In genomic region chr20:45083127-45083526, GRCh38 we compare ENCODE assay signal across 1 cellular context.
A peak's percentile ranks its signal among the peaks of the same experiment; 100 is the strongest.
TF ChIP-seq lines count a peak whose summit lies in the region.

No MANE protein-coding gene starts in this region.

TF ChIP-seq in endothelial cell of umbilical vein, 7 proteins besides CTCF, POLR2A, EP300 and RAD21:
- TF ChIP-seq POLR2AphosphoS5 (IDR thresholded peaks at IDR 0.05; ENCODE audit: insufficient read depth, low read depth, low read length) (no peak), MAX (IDR thresholded peaks at IDR 0.05; ENCODE audit: insufficient read depth, insufficient read length) (no peak), JUN (IDR thresholded peaks at IDR 0.05; ENCODE audit: borderline replicate concordance, insufficient read depth, insufficient read length, low read depth) (no peak), EZH2 (IDR thresholded peaks at IDR 0.05; ENCODE audit: borderline replicate concordance, low read depth, low read length, severe bottlenecking) (no peak), MYC (IDR thresholded peaks at IDR 0.05; ENCODE audit: low read depth, low read length) (no peak), GATA2 (IDR thresholded peaks at IDR 0.05; ENCODE audit: insufficient read depth, insufficient read length, low read depth, low read length) (peak; percentile 66), FOS (IDR thresholded peaks at IDR 0.05; ENCODE audit: borderline replicate concordance, insufficient read depth, low read length) (no peak)
